25 cellular contexts compared by ENCODE assay signal in the genomic region with DNA sequence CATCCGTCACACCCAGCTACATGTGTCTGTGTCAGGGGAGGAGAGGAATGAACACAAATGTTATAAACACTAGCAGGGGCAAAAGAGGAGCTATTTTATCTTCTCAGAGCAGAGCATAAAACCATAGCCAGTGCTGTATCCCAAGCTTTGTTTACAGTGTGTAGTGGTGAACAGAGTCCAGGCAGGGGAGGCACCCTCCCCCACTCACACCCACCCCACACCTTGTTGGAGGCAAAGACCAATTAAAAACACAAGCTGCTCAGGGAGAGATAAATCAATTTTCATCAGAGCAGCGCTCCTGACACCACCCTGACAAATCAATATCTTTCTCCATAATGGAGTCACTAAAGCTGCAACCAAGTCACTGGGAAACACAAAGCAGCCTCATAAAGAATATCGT.
DNase-seq lines count a peak whose midpoint lies in the region; ATAC-seq, FAIRE-seq and TF ChIP-seq lines count a peak whose summit lies in the region.
"Had no signal": no experiment of that assay in that cellular context is flagged by ENCODE, and none has a peak within 500 bp of the region (broad histone marks: within the 10 kb centered on the region; RNA-seq: fewer than 3 reads in every experiment).

No MANE protein-coding gene starts in this region.

- H3K36me3 ChIP-seq in bronchial epithelial cell (ENCODE audit: control insufficient read depth, insufficient read depth, low read length) (no peaks in the 10 kb centered on the region), esophagus muscularis mucosa (no peaks in the 10 kb centered on the region), gastroesophageal sphincter (no peaks in the 10 kb centered on the region)
- H3K36me3 ChIP-seq: BE2C, BLaER1 had no signal

- H3K27me3 ChIP-seq in bronchial epithelial cell (ENCODE audit: control insufficient read depth, insufficient read depth, low read length) (no peaks in the 10 kb centered on the region), esophagus muscularis mucosa (peaks cover 0 to 39% (median 1%) of the 10 kb centered on the region in 4 donors), gastroesophageal sphincter (peaks cover 60% of the 10 kb centered on the region)
- H3K27me3 ChIP-seq: BLaER1 had no signal

- H3K9me3 ChIP-seq in esophagus muscularis mucosa (no peaks in the 10 kb centered on the region), gastroesophageal sphincter (no peaks in the 10 kb centered on the region)
- H3K9me3 ChIP-seq: BE2C, BLaER1 had no signal

- DNase-seq in bronchial epithelial cell (ENCODE audit: low read depth) (no peak), esophagus muscularis mucosa (ENCODE audit: extremely low spot score) (peak; percentile 77), mucosa of gallbladder (ENCODE audit: low spot score) (peak; percentile 74)
- DNase-seq: 8988T; ACHN; BE2C; C1 segment of cervical spinal cord; CD4-positive, alpha-beta memory T cell; CD4-positive, CD25-positive, alpha-beta regulatory T cell; CD8-positive, alpha-beta memory T cell; COR-L47; DMS 273 treated with DMSO at 0.1 percent for 48 hours; DMS153; DMS53; DMS79; DND-41; EL; GDM1 had no signal

- intact Hi-C loops in esophagus muscularis mucosa (cut with DNase I) = no loop called here

- no peak for ATAC-seq in gastroesophageal sphincter
- no peak for ATAC-seq in GM21528 (IDR thresholded peaks at IDR 0.05; ENCODE audit: low FRiP score, unreplicated experiment)
- ATAC-seq: GM12878 had no signal

- H3K4me3 ChIP-seq in bronchial epithelial cell (ENCODE audit: low read depth, low read length) (no peak overlapping the region), esophagus muscularis mucosa (no peak overlapping the region), gastroesophageal sphincter (no peak overlapping the region)
- H3K4me3 ChIP-seq: BLaER1, GM12878 had no signal

- TF ChIP-seq POLR2A in esophagus muscularis mucosa (IDR thresholded peaks at IDR 0.05; ENCODE audit: low read depth) (no peak), gastroesophageal sphincter (IDR thresholded peaks at IDR 0.05) (no peak)

- WGBS in esophagus muscularis mucosa = 83% methylated on average over 3 of the region's 3 CpGs
- WGBS in gastroesophageal sphincter (ENCODE audit: low coverage in 1 of 2), 2 donors = 78 to 100% methylated on average over 1 to 2 of the region's 3 CpGs

- TF ChIP-seq EP300 in esophagus muscularis mucosa (IDR thresholded peaks at IDR 0.05) (no peak), gastroesophageal sphincter (IDR thresholded peaks at IDR 0.05) (no peak)

- peak; percentile 75 for FAIRE-seq in bronchial epithelial cell (lab: Jason Lieb, UNC)
- FAIRE-seq: A204.1, GM12878, GM12892, GM18507 had no signal

- H3K4me1 ChIP-seq in esophagus muscularis mucosa (no peaks in the 10 kb centered on the region), gastroesophageal sphincter (no peaks in the 10 kb centered on the region)
- H3K4me1 ChIP-seq: BE2C had no signal

- no peak for TF ChIP-seq CTCF in bronchial epithelial cell (IDR thresholded peaks at IDR 0.05; ENCODE audit: insufficient read depth, low read length, severe bottlenecking)
- no peak for TF ChIP-seq CTCF in esophagus muscularis mucosa (IDR thresholded peaks at IDR 0.05)
- no peak for TF ChIP-seq CTCF in gastroesophageal sphincter (IDR thresholded peaks at IDR 0.05)

- H3K27ac ChIP-seq in esophagus muscularis mucosa (replicated peaks in 1 of 4) (no peak overlapping the region), gastroesophageal sphincter (no peak overlapping the region)
- H3K27ac ChIP-seq: BLaER1 had no signal
